ENCODE assay signal across 1 cellular context in genomic region chr5:90112293-90112692, GRCh38.
TF ChIP-seq lines count a peak whose summit lies in the region.

No MANE protein-coding gene starts in this region.

TF ChIP-seq in WTC11, 78 proteins besides CTCF, POLR2A, EP300 and RAD21 (continued from another document):
- TF ChIP-seq HMGXB4 (CRISPR knock-in tag; IDR thresholded peaks at IDR 0.05) (no peak), NR2C2 (CRISPR knock-in tag; IDR thresholded peaks at IDR 0.05) (no peak), GABPB1 (CRISPR knock-in tag; IDR thresholded peaks at IDR 0.05) (no peak), IRF2 (CRISPR knock-in tag; IDR thresholded peaks at IDR 0.05; ENCODE audit: borderline replicate concordance, low read depth) (no peak)
